20 cellular contexts compared by ENCODE assay signal in the genomic region with DNA sequence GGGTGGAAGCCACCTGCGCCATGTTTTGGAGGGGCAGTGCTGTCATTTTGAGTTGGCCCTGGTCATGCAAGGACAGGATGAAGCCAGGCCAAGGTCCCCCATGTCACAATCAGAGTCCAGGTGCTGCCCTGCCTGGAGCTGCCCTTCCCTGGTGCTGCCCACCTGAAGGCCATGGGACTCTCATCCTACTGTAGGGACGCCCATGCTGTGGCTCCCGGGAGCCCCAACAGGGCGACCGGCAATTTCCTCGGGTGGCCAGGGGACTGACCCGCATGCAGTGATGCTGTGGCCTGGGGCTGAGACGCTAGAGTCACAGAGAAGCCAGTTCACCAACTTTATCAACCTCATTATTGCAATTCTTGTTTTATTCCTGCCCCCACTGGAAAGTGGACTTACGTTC. TPM values are rescaled to one million over a fixed set of nuclear protein-coding genes. Genes with fewer than 3 reads are reported as not detected.
DNase-seq lines count a peak whose midpoint lies in the region; ATAC-seq, FAIRE-seq and TF ChIP-seq lines count a peak whose summit lies in the region.
"Had no signal": no experiment of that assay in that cellular context is flagged by ENCODE, and none has a peak within 500 bp of the region (broad histone marks: within the 10 kb centered on the region; RNA-seq: fewer than 3 reads in every experiment).

No MANE protein-coding gene starts in this region.

- RAD21 ChIA-PET in GM12878 (lab: Charles Lee; ENCODE audit: unreplicated experiment) = interaction anchor here (0.9 to 6.9 kb wide), 15 partner anchors 11 to 189 kb away, joined by 3 to 87 read pairs (median 5); partner anchors contain the start of gene CX3CL1

- peak overlapping the region; percentile 31 for H3K23ac ChIP-seq in neuronal stem cell (ENCODE audit: low read depth, low read length, poor library complexity)

- no peaks in the 10 kb centered on the region for H3K79me1 ChIP-seq in neuronal stem cell (ENCODE audit: low read depth, low read length)

- SMC1A ChIA-PET in GM12878 (lab: Charles Lee; ENCODE audit: uncharacterized antibody, unreplicated experiment) = interaction anchor here (0.7 to 4.5 kb wide), 14 partner anchors 8 to 110 kb away, joined by 3 to 93 read pairs (median 4); partner anchors contain the start of gene CCL17

- no peak overlapping the region for H2BK120ac ChIP-seq in neuronal stem cell (ENCODE audit: low read depth, low read length)

- no peaks in the 10 kb centered on the region for H3K79me2 ChIP-seq in OCI-LY3 (ENCODE audit: low read length)
- H3K79me2 ChIP-seq in GM12878 (ENCODE audit: control insufficient read depth, insufficient read depth, low read length) = no peaks in the 10 kb centered on the region

- intact Hi-C loops in GM12878 (cut with micrococcal nuclease; ENCODE audit: unreplicated experiment) = loop anchor here (2.0 kb wide), 1 partner anchor 24 kb away; no protein-coding TSS in a partner anchor

- H3K9me3 ChIP-seq in BLaER1 (no peaks in the 10 kb centered on the region), OCI-LY3 (ENCODE audit: insufficient read depth, low read length) (no peaks in the 10 kb centered on the region), GM12878 (replicated peaks; ENCODE audit: control insufficient read depth, insufficient read depth, low read length) (no peaks in the 10 kb centered on the region), neuronal stem cell (replicated peaks in 1 of 2; ENCODE audit: control insufficient read depth in 2 of 2, insufficient read depth in 1 of 2, low read depth in 1 of 2, low read length in 2 of 2) (no peaks in the 10 kb centered on the region)

- POLR2A ChIA-PET in GM12878 (lab: Charles Lee) = interaction anchor here (1.5 to 1.9 kb wide), 3 partner anchors 11 to 35 kb away, joined by 7 to 13 read pairs (median 9); no protein-coding TSS in a partner anchor

- BruUV-seq in GM12878 (replicated peaks; lab: Mats Ljungman, UMichigan) = no TSS peak

- no peak overlapping the region for H3K4ac ChIP-seq in neuronal stem cell (ENCODE audit: low read length)

- in situ Hi-C loops in GM12878 (cut with MboI) = no loop called here

- WGBS in GM12878 (ENCODE audit: insufficient coverage, insufficient replicate concordance, low lambda C conversion rate, missing lambda C conversion rate) = 71% methylated on average over 9 of the region's 9 CpGs
- no CpG with 5 or more reads among the region's 9 CpGs for WGBS in neuronal stem cell (ENCODE audit: extremely low coverage in 2 of 2, insufficient read length in 2 of 2, insufficient replicate concordance in 1 of 2), 2 donors

- H2BK12ac ChIP-seq in neuronal stem cell (ENCODE audit: low read length) = no peak overlapping the region

- H2AK5ac ChIP-seq in neuronal stem cell (ENCODE audit: low read depth, low read length) = peak overlapping the region; percentile 78

- no peak overlapping the region for H3K14ac ChIP-seq in neuronal stem cell (ENCODE audit: low read length)

- H3K36me3 ChIP-seq in BLaER1 (no peaks in the 10 kb centered on the region), OCI-LY3 (replicated peaks; ENCODE audit: low read depth, low read length) (no peaks in the 10 kb centered on the region), GM12878 (ENCODE audit: control insufficient read depth in 2 of 2, insufficient read depth in 2 of 2, low read length in 1 of 2) (no peaks in the 10 kb centered on the region), neuronal stem cell (replicated peaks in 1 of 2; ENCODE audit: control insufficient read depth in 2 of 2, insufficient read depth in 2 of 2, low read length in 2 of 2) (no peaks in the 10 kb centered on the region)

- H3K4me2 ChIP-seq in BLaER1 (peak overlapping the region; percentile 73), OCI-LY3 (ENCODE audit: low read length) (peak overlapping the region; percentile 61), GM12878 (ENCODE audit: control insufficient read depth, insufficient read depth) (peak overlapping the region; percentile 65; the same call in 1 of the 2 replicates), neuronal stem cell (ENCODE audit: insufficient read depth, low read length, poor library complexity, severe bottlenecking) (no peak overlapping the region)

- no peak overlapping the region for H2AFZ ChIP-seq in OCI-LY3 (ENCODE audit: low read depth, low read length)
- H2AFZ ChIP-seq in GM12878 (ENCODE audit: control insufficient read depth, low read depth, low read length) = no peak overlapping the region
- no peak overlapping the region for H2AFZ ChIP-seq in neuronal stem cell (ENCODE audit: low read length)
- H2AFZ ChIP-seq: GM23248 had no signal

- TF ChIP-seq CTCF in OCI-LY3 (IDR thresholded peaks at IDR 0.05; ENCODE audit: low read depth, low read length) = no peak
- TF ChIP-seq CTCF in GM12878 (IDR thresholded peaks at IDR 0.05 in 2 of 3, conservative IDR thresholded peaks at IDR 0.05 in 1 of 3; ENCODE audit: control insufficient read depth in 2 of 3, extremely low read depth in 1 of 3, insufficient read depth in 1 of 3, low read depth in 3 of 3, low read length in 3 of 3) = no peak

- H4K20me1 ChIP-seq in BLaER1 (no peaks in the 10 kb centered on the region), OCI-LY3 (ENCODE audit: insufficient read depth, low read length) (no peaks in the 10 kb centered on the region), GM12878 (ENCODE audit: control insufficient read depth, insufficient read depth) (no peaks in the 10 kb centered on the region)

- CTCF ChIA-PET in GM12878 (lab: Yijun Ruan, JAX) = interaction anchor here (0.6 to 14.6 kb wide), 13 partner anchors 11 to 111 kb away, joined by 3 to 632 read pairs (median 4); partner anchors contain the start of gene CX3CL1

- H3K9ac ChIP-seq in BLaER1 (no peak overlapping the region), OCI-LY3 (ENCODE audit: low read length) (peak overlapping the region; percentile 73), GM12878 (ENCODE audit: control insufficient read depth, insufficient read depth, low read length) (no peak overlapping the region), neuronal stem cell (ENCODE audit: low read depth, low read length, poor library complexity) (no peak overlapping the region)
- H3K9ac ChIP-seq: GM23248 had no signal

- no peak overlapping the region for H2BK5ac ChIP-seq in neuronal stem cell (ENCODE audit: low read length)

- TF ChIP-seq POLR2A in GM12878 (IDR thresholded peaks at IDR 0.05; ENCODE audit: low read depth, low read length) = no peak

- no peak overlapping the region for H2BK15ac ChIP-seq in neuronal stem cell (ENCODE audit: low read length)

- no peak for TF ChIP-seq RAD21 in GM12878 (IDR thresholded peaks at IDR 0.05; ENCODE audit: insufficient read depth, low read depth, low read length)

- no peak for FAIRE-seq in GM12878 (lab: Jason Lieb, UNC)
- FAIRE-seq: G401.6, H54, K562 had no signal

- H3K4me3 ChIP-seq in BLaER1 (no peak overlapping the region), OCI-LY3 (ENCODE audit: low read length) (peak overlapping the region; percentile 56), GM12878 (no peak overlapping the region), neuronal stem cell (ENCODE audit: low read length in 2 of 2) (no peak overlapping the region)
- H3K4me3 ChIP-seq: GM23248, K562 had no signal

- H4K8ac ChIP-seq in neuronal stem cell (ENCODE audit: low read depth, low read length) = no peak overlapping the region

- no peak overlapping the region for H4K91ac ChIP-seq in neuronal stem cell (ENCODE audit: low read depth, low read length, poor library complexity)

- no peak overlapping the region for H3K18ac ChIP-seq in neuronal stem cell (ENCODE audit: low read length)

- DNase-seq in GM12878 (ENCODE audit: low read depth, low spot score) (no peak), neuronal stem cell (ENCODE audit: low spot score) (no peak), H4 (ENCODE audit: low spot score) (no peak)
- DNase-seq: Calu3; CD8-positive, alpha-beta T cell; DND-41; EL; GM23248; HCEC 1CT had no signal

- no peaks in the 10 kb centered on the region for H3K27me3 ChIP-seq in BLaER1
- H3K27me3 ChIP-seq in OCI-LY3 (ENCODE audit: low read depth, low read length) = no peaks in the 10 kb centered on the region
- no peaks in the 10 kb centered on the region for H3K27me3 ChIP-seq in GM12878 (replicated peaks in 1 of 2; ENCODE audit: control insufficient read depth in 2 of 2, insufficient read depth in 2 of 2, low read length in 1 of 2)
- peaks cover 0 to 9% (median 0%) of the 10 kb centered on the region in 3 experiments for H3K27me3 ChIP-seq in neuronal stem cell (ENCODE audit: control insufficient read depth in 3 of 3, insufficient read depth in 3 of 3, low read depth in 1 of 3, low read length in 3 of 3)

- ATAC-seq in GM12878 = no peak
- no peak for ATAC-seq in SK-N-SH treated with all-trans-retinoic acid at 6 μM for 48 hours
- ATAC-seq in GM19455 (IDR thresholded peaks at IDR 0.05; ENCODE audit: unreplicated experiment) = no peak
- ATAC-seq in GM18520 (IDR thresholded peaks at IDR 0.05; ENCODE audit: unreplicated experiment) = no peak
- ATAC-seq: CD8-positive, alpha-beta T cell; K562 had no signal

- no peak for TF ChIP-seq EP300 in GM12878 (IDR thresholded peaks at IDR 0.05; ENCODE audit: borderline replicate concordance in 1 of 2, control insufficient read depth in 1 of 2, low read depth in 2 of 2, low read length in 2 of 2)

- H3K27ac ChIP-seq in BLaER1 (peak overlapping the region; percentile 63; the same call in 1 of the 2 replicates), OCI-LY3 (ENCODE audit: low read length) (peak overlapping the region; percentile 88), GM12878 (ENCODE audit: control insufficient read depth, insufficient read depth) (no peak overlapping the region; the same call in 1 of the 2 replicates), neuronal stem cell (replicated peaks; ENCODE audit: low read length) (no peak overlapping the region)
- H3K27ac ChIP-seq: GM23248, HL-60 had no signal

- peaks cover 77% of the 10 kb centered on the region for H3K4me1 ChIP-seq in BLaER1
- peaks cover 84% of the 10 kb centered on the region for H3K4me1 ChIP-seq in OCI-LY3 (ENCODE audit: low read length)
- peaks cover 49% of the 10 kb centered on the region for H3K4me1 ChIP-seq in GM12878 (ENCODE audit: control insufficient read depth, insufficient read depth, low read length)
- H3K4me1 ChIP-seq in neuronal stem cell (ENCODE audit: control insufficient read depth in 2 of 2, insufficient read depth in 1 of 2, low read depth in 1 of 2, low read length in 2 of 2) = peaks cover 8 to 12% of the 10 kb centered on the region in 2 donors

RNA-seq across cellular contexts. Expression of gene CCL17, which starts 8.0 kb away (rescaled TPM):
- not detected in 2 replicates for total RNA-seq in GM12878 (2013; cell fraction: nucleolus; rRNA removed)
- total RNA-seq in GM12878 (2014; rRNA removed) = 66.1 and 72.0 TPM in 2 replicates
- total RNA-seq in GM12878 (2014; rRNA removed; fragmentation: Illumina TruSeq; extraction: Trizol) = 54.8 and 54.9 TPM in 2 replicates
- 33.1 and 39.5 TPM in 2 replicates for total RNA-seq in GM12878 (2021)
- 5.6 TPM for polyA plus RNA-seq in GM12878 (2011; ENCODE audit: low read depth)
- polyA plus RNA-seq in GM12878 (2011; rRNA removed) = 0.92 and 1.2 TPM in 2 replicates
- polyA plus RNA-seq in GM12878 (2011; cell fraction: cytosol; rRNA removed) = 2.1 and 2.4 TPM in 2 replicates
- 0.59 and 1.1 TPM in 2 replicates for polyA plus RNA-seq in GM12878 (2011; cell fraction: nucleus; rRNA removed)
- 7.4 and 18.5 TPM in 2 replicates for polyA plus RNA-seq in GM12878 (2012)
- polyA plus RNA-seq in GM12878 (2014; fragmentation: Illumina TruSeq; extraction: Trizol) = 26.2 and 55.9 TPM in 2 replicates
- 10 to 100 TPM; 26.4 to 31.2 TPM for polyA plus RNA-seq in GM12878 (2014; fragmentation: Nextera tagmentation; extraction: Ambion mirVana)
- 84.9 and 107 TPM in 2 replicates for polyA plus RNA-seq in GM12878 (2014; rRNA removed)
- polyA plus RNA-seq in GM12878 (2016; fragmentation: Nextera tagmentation; extraction: Ambion mirVana) = 10 to 100 TPM; 28.3 to 35.2 TPM
- not detected in 2 replicates for polyA minus RNA-seq in GM12878 (2011; rRNA and poly(A)+ RNA removed)
- not detected in 2 replicates for polyA minus RNA-seq in GM12878 (2011; cell fraction: cytosol; rRNA and poly(A)+ RNA removed)
- polyA minus RNA-seq in GM12878 (2011; cell fraction: nucleus; rRNA and poly(A)+ RNA removed) = not detected in 2 replicates
- not detected for polyA plus RNA-seq in neuronal stem cell (2013, experiment 1 of 2)
- not detected for polyA plus RNA-seq in neuronal stem cell (2013, experiment 2 of 2)
- not detected in 2 replicates for total RNA-seq in H4 (2014; rRNA removed; shearing (Covaris generic))
- total RNA-seq: Calu3; CD8-positive, alpha-beta T cell; GM23248; HT1080; K562 had no signal
- polyA plus RNA-seq: BJ, GM23248, K562 had no signal

RNA-seq across cellular contexts. Expression of gene CIAPIN1, which starts 34.6 kb away (rescaled TPM):
- 39.4 and 45.1 TPM in 2 replicates for total RNA-seq in GM12878 (2013; cell fraction: nucleolus; rRNA removed)
- total RNA-seq in GM12878 (2014; rRNA removed) = 54.3 and 55.0 TPM in 2 replicates
- total RNA-seq in GM12878 (2014; rRNA removed; fragmentation: Illumina TruSeq; extraction: Trizol) = 43.0 and 46.2 TPM in 2 replicates
- total RNA-seq in GM12878 (2021) = 51.4 and 53.3 TPM in 2 replicates
- polyA plus RNA-seq in GM12878 (2011; ENCODE audit: low read depth) = 24.8 TPM
- 42.0 and 50.0 TPM in 2 replicates for polyA plus RNA-seq in GM12878 (2011; rRNA removed)
- 50.9 and 54.3 TPM in 2 replicates for polyA plus RNA-seq in GM12878 (2011; cell fraction: cytosol; rRNA removed)
- 33.6 and 36.6 TPM in 2 replicates for polyA plus RNA-seq in GM12878 (2011; cell fraction: nucleus; rRNA removed)
- polyA plus RNA-seq in GM12878 (2012) = 23.6 and 29.3 TPM in 2 replicates
- polyA plus RNA-seq in GM12878 (2014; fragmentation: Illumina TruSeq; extraction: Trizol) = 53.6 and 59.0 TPM in 2 replicates
- polyA plus RNA-seq in GM12878 (2014; fragmentation: Nextera tagmentation; extraction: Ambion mirVana) = 100 to 1,000 TPM; 118 to 150 TPM
- 44.8 and 52.7 TPM in 2 replicates for polyA plus RNA-seq in GM12878 (2014; rRNA removed)
- polyA plus RNA-seq in GM12878 (2016; fragmentation: Nextera tagmentation; extraction: Ambion mirVana) = 10 to 100 TPM; 90.9 to 92.2 TPM
- polyA minus RNA-seq in GM12878 (2011; rRNA and poly(A)+ RNA removed) = 34.0 and 37.7 TPM in 2 replicates
- 8.7 and 12.7 TPM in 2 replicates for polyA minus RNA-seq in GM12878 (2011; cell fraction: cytosol; rRNA and poly(A)+ RNA removed)
- 12.8 and 15.7 TPM in 2 replicates for polyA minus RNA-seq in GM12878 (2011; cell fraction: nucleus; rRNA and poly(A)+ RNA removed)
- 48.4 TPM for polyA plus RNA-seq in neuronal stem cell (2013, experiment 1 of 2)
- 48.9 TPM for polyA plus RNA-seq in neuronal stem cell (2013, experiment 2 of 2)
- total RNA-seq in H4 (2014; rRNA removed; shearing (Covaris generic)) = 88.4 and 96.4 TPM in 2 replicates

RNA-seq across cellular contexts. Expression of gene COQ9, which starts 34.7 kb away (rescaled TPM):
- total RNA-seq in GM12878 (2013; cell fraction: nucleolus; rRNA removed) = 53.1 and 55.9 TPM in 2 replicates
- total RNA-seq in GM12878 (2014; rRNA removed) (50.3 and 51.3 TPM in 2 replicates), GM12878 (2014; rRNA removed; fragmentation: Illumina TruSeq; extraction: Trizol) (40.1 and 43.0 TPM in 2 replicates), GM12878 (2021) (35.2 and 42.7 TPM in 2 replicates)
- 26.5 TPM for polyA plus RNA-seq in GM12878 (2011; ENCODE audit: low read depth)
- polyA plus RNA-seq in GM12878 (2011; rRNA removed) (52.6 and 64.7 TPM in 2 replicates), GM12878 (2014; fragmentation: Illumina TruSeq; extraction: Trizol) (55.9 and 56.5 TPM in 2 replicates), GM12878 (2014; fragmentation: Nextera tagmentation; extraction: Ambion mirVana) (10 to 100 TPM; 24.1 to 32.7 TPM), GM12878 (2014; rRNA removed) (48.9 and 57.9 TPM in 2 replicates), GM12878 (2016; fragmentation: Nextera tagmentation; extraction: Ambion mirVana) (10 to 100 TPM; 69.7 to 79.7 TPM)
- polyA plus RNA-seq in GM12878 (2011; cell fraction: cytosol; rRNA removed) = 71.8 TPM in 2 replicates
- 86.9 and 120 TPM in 2 replicates for polyA plus RNA-seq in GM12878 (2011; cell fraction: nucleus; rRNA removed)
- polyA plus RNA-seq in GM12878 (2012) = 26.2 and 31.8 TPM in 2 replicates
- 48.5 and 55.0 TPM in 2 replicates for polyA minus RNA-seq in GM12878 (2011; rRNA and poly(A)+ RNA removed)
- 14.0 and 23.3 TPM in 2 replicates for polyA minus RNA-seq in GM12878 (2011; cell fraction: cytosol; rRNA and poly(A)+ RNA removed)
- 22.1 and 29.3 TPM in 2 replicates for polyA minus RNA-seq in GM12878 (2011; cell fraction: nucleus; rRNA and poly(A)+ RNA removed)
- polyA plus RNA-seq in neuronal stem cell (2013, experiment 1 of 2) = 14.7 TPM
- 14.9 TPM for polyA plus RNA-seq in neuronal stem cell (2013, experiment 2 of 2)
- total RNA-seq in H4 (2014; rRNA removed; shearing (Covaris generic)) = 67.6 and 76.9 TPM in 2 replicates

RNA-seq across cellular contexts. Expression of gene CX3CL1, which starts 40.3 kb away (rescaled TPM):
- total RNA-seq in GM12878 (2013; cell fraction: nucleolus; rRNA removed) = 17.2 and 19.8 TPM in 2 replicates
- total RNA-seq in GM12878 (2014; rRNA removed) (0.68 and 1.1 TPM in 2 replicates), GM12878 (2014; rRNA removed; fragmentation: Illumina TruSeq; extraction: Trizol) (0.31 and 0.41 TPM in 2 replicates), GM12878 (2021) (0.77 and 1.2 TPM in 2 replicates)
- 0.16 TPM for polyA plus RNA-seq in GM12878 (2011; ENCODE audit: low read depth)
- polyA plus RNA-seq in GM12878 (2011; rRNA removed) (0.59 and 1.2 TPM in 2 replicates), GM12878 (2014; fragmentation: Illumina TruSeq; extraction: Trizol) (0.48 and 0.60 TPM in 2 replicates), GM12878 (2014; fragmentation: Nextera tagmentation; extraction: Ambion mirVana) (under 1 TPM; 0.03 to 0.05 TPM), GM12878 (2014; rRNA removed) (0.63 and 1.2 TPM in 2 replicates), GM12878 (2016; fragmentation: Nextera tagmentation; extraction: Ambion mirVana) (under 1 TPM; 0.16 to 0.18 TPM)
- polyA plus RNA-seq in GM12878 (2011; cell fraction: cytosol; rRNA removed) = 1.5 and 1.9 TPM in 2 replicates
- polyA plus RNA-seq in GM12878 (2011; cell fraction: nucleus; rRNA removed) = 2.1 and 2.6 TPM in 2 replicates
- polyA plus RNA-seq in GM12878 (2012) = 0.16 and 0.38 TPM in 2 replicates
- 1.4 and 2.1 TPM in 2 replicates for polyA minus RNA-seq in GM12878 (2011; rRNA and poly(A)+ RNA removed)
- 0.40 and 0.94 TPM in 2 replicates for polyA minus RNA-seq in GM12878 (2011; cell fraction: cytosol; rRNA and poly(A)+ RNA removed)
- polyA minus RNA-seq in GM12878 (2011; cell fraction: nucleus; rRNA and poly(A)+ RNA removed) = 0.60 and 0.77 TPM in 2 replicates
- 3.6 TPM for polyA plus RNA-seq in neuronal stem cell (2013, experiment 1 of 2)
- polyA plus RNA-seq in neuronal stem cell (2013, experiment 2 of 2) = 3.7 TPM
- total RNA-seq in H4 (2014; rRNA removed; shearing (Covaris generic)) = 0.70 and 0.85 TPM in 2 replicates
- total RNA-seq: CD8-positive, alpha-beta T cell; GM23248 had no signal
- polyA plus RNA-seq: GM23248, K562 had no signal

RNA-seq across cellular contexts. Expression of gene POLR2C, which starts 49.9 kb away (rescaled TPM):
- 42.8 and 61.6 TPM in 2 replicates for total RNA-seq in GM12878 (2013; cell fraction: nucleolus; rRNA removed)
- 78.7 and 88.8 TPM in 2 replicates for total RNA-seq in GM12878 (2014; rRNA removed)
- total RNA-seq in GM12878 (2014; rRNA removed; fragmentation: Illumina TruSeq; extraction: Trizol) = 44.1 and 45.0 TPM in 2 replicates
- total RNA-seq in GM12878 (2021) = 45.0 and 46.5 TPM in 2 replicates
- polyA plus RNA-seq in GM12878 (2011; ENCODE audit: low read depth) = 34.8 TPM
- polyA plus RNA-seq in GM12878 (2011; rRNA removed) = 60.6 and 93.0 TPM in 2 replicates
- 102 and 130 TPM in 2 replicates for polyA plus RNA-seq in GM12878 (2011; cell fraction: cytosol; rRNA removed)
- polyA plus RNA-seq in GM12878 (2011; cell fraction: nucleus; rRNA removed) = 110 and 118 TPM in 2 replicates
- polyA plus RNA-seq in GM12878 (2012) = 46.6 and 54.1 TPM in 2 replicates
- polyA plus RNA-seq in GM12878 (2014; fragmentation: Illumina TruSeq; extraction: Trizol) = 52.2 and 59.5 TPM in 2 replicates
- polyA plus RNA-seq in GM12878 (2014; fragmentation: Nextera tagmentation; extraction: Ambion mirVana) = 10 to 100 TPM; 26.9 to 40.2 TPM
- 70.0 and 77.6 TPM in 2 replicates for polyA plus RNA-seq in GM12878 (2014; rRNA removed)
- 10 to 100 TPM; 56.6 to 59.0 TPM for polyA plus RNA-seq in GM12878 (2016; fragmentation: Nextera tagmentation; extraction: Ambion mirVana)
- polyA minus RNA-seq in GM12878 (2011; rRNA and poly(A)+ RNA removed) = 104 and 124 TPM in 2 replicates
- polyA minus RNA-seq in GM12878 (2011; cell fraction: cytosol; rRNA and poly(A)+ RNA removed) = 28.5 and 32.4 TPM in 2 replicates
- polyA minus RNA-seq in GM12878 (2011; cell fraction: nucleus; rRNA and poly(A)+ RNA removed) = 46.9 and 65.8 TPM in 2 replicates
- polyA plus RNA-seq in neuronal stem cell (2013, experiment 1 of 2) = 50.6 TPM
- polyA plus RNA-seq in neuronal stem cell (2013, experiment 2 of 2) = 49.2 TPM
- 201 and 244 TPM in 2 replicates for total RNA-seq in H4 (2014; rRNA removed; shearing (Covaris generic))

Comparison
In these comparisons a context has a peak if more than half of its experiments do, and no peak if none do; other contexts are left out.
1. H3K27ac ChIP-seq: peak in BLaER1 (single experiment) and OCI-LY3 (single experiment); none in GM12878 (single experiment) and neuronal stem cell (single experiment).